Comparison of ENCODE assay signal across 9 cellular contexts in the genomic region with DNA sequence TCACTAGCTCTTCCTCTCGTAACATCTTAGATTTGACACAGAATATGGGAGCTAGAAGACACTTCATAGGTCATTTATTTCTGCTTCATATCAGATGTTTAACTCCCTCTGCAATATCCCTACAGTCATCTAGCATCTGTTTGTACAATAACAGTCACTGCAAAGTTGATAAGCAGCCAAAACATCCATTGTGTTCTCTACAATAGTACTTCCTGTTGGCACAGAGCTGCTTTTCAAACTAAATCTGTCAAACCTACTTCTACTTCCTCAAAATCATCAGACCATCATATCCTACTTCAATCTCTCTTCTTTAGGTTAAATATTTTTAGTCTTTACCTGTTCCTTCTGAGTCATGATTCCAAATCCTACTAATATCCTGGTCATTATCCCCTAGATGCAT.
DNase-seq lines count a peak whose midpoint lies in the region; ATAC-seq lines count a peak whose summit lies in the region.
"Had no signal": no experiment of that assay in that cellular context is flagged by ENCODE, and none has a peak within 500 bp of the region (broad histone marks: within the 10 kb centered on the region; RNA-seq: fewer than 3 reads in every experiment).

No MANE protein-coding gene starts in this region.

- H3K4me3 Mint-ChIP-seq in activated naive CD8-positive, alpha-beta T cell treated with anti-CD3 and anti-CD28 coated beads, Interleukin-2, amount 50 U/mL, for 24 hours: no peak overlapping the region

- no peaks in the 10 kb centered on the region for H3K9me3 Mint-ChIP-seq in activated naive CD8-positive, alpha-beta T cell treated with anti-CD3 and anti-CD28 coated beads, Interleukin-2, amount 50 U/mL, for 24 hours

- ATAC-seq in GM21367 (IDR thresholded peaks at IDR 0.05; ENCODE audit: unreplicated experiment) (peak; percentile 81), HG03025 (IDR thresholded peaks at IDR 0.05; ENCODE audit: low FRiP score, unreplicated experiment) (no peak)
- no peak for ATAC-seq in activated naive CD8-positive, alpha-beta T cell treated with anti-CD3 and anti-CD28 coated beads, Interleukin-2, amount 50 U/mL, for 24 hours
- ATAC-seq: HCT116 had no signal

- H3K27me3 Mint-ChIP-seq in activated naive CD8-positive, alpha-beta T cell treated with anti-CD3 and anti-CD28 coated beads, Interleukin-2, amount 50 U/mL, for 24 hours: no peaks in the 10 kb centered on the region

- no peak overlapping the region for H3K27ac Mint-ChIP-seq in activated naive CD8-positive, alpha-beta T cell treated with anti-CD3 and anti-CD28 coated beads, Interleukin-2, amount 50 U/mL, for 24 hours

- H3K4me1 Mint-ChIP-seq in activated naive CD8-positive, alpha-beta T cell treated with anti-CD3 and anti-CD28 coated beads, Interleukin-2, amount 50 U/mL, for 24 hours: peaks cover 5% of the 10 kb centered on the region

- DNase-seq in DMS53 (lab: John Stamatoyannopoulos, UW) (peak; percentile 50), HT1080 (ENCODE audit: low read depth) (peak; percentile 35), dermis blood vessel endothelial cell (peak; percentile 72), KG1 (lab: John Stamatoyannopoulos, UW) (no peak)
- DNase-seq in activated naive CD8-positive, alpha-beta T cell treated with anti-CD3 and anti-CD28 coated beads, Interleukin-2, amount 50 U/mL, for 24 hours: no peak
- DNase-seq in effector CD4-positive, alpha-beta T cell: no peak

- H3K36me3 Mint-ChIP-seq in activated naive CD8-positive, alpha-beta T cell treated with anti-CD3 and anti-CD28 coated beads, Interleukin-2, amount 50 U/mL, for 24 hours (ENCODE audit: low read depth): no peaks in the 10 kb centered on the region

Comparison
In these comparisons a context has a peak if more than half of its experiments do, and no peak if none do; other contexts are left out.
1. DNase-seq: peak in DMS53 (single experiment), HT1080 (single experiment) and dermis blood vessel endothelial cell (single experiment); none in KG1 (single experiment), activated naive CD8-positive, alpha-beta T cell treated with anti-CD3 and anti-CD28 coated beads, Interleukin-2, amount 50 U/mL, for 24 hours (single experiment) and effector CD4-positive, alpha-beta T cell (single experiment).